ENCODE assay signal across 1 cellular context in genomic region chr19:56120371-56121179, GRCh38.
TF ChIP-seq lines count a peak whose summit lies in the region.

No MANE protein-coding gene starts in this region.

TF ChIP-seq in HepG2, 621 proteins besides CTCF, POLR2A, EP300 and RAD21 (continued from another document and continues in another):
- TF ChIP-seq BCL3 (CRISPR knock-in tag; IDR thresholded peaks at IDR 0.05) (no peak), CEBPZ (IDR thresholded peaks at IDR 0.05; ENCODE audit: low read length) (no peak), NFE2L1 (CRISPR knock-in tag; IDR thresholded peaks at IDR 0.05; ENCODE audit: borderline replicate concordance) (no peak), ZNF557 (CRISPR knock-in tag; IDR thresholded peaks at IDR 0.05) (peak; percentile 29; the same call in 1 of the 2 replicates), RNF219 (CRISPR knock-in tag; IDR thresholded peaks at IDR 0.05) (no peak), ZSCAN31 (CRISPR knock-in tag; IDR thresholded peaks at IDR 0.05; ENCODE audit: low read depth) (peak; percentile 54; the same call in 1 of the 2 replicates), KAT8 (CRISPR knock-in tag; IDR thresholded peaks at IDR 0.05) (peak; percentile 73), LCORL (IDR thresholded peaks at IDR 0.05) (no peak), LCORL (CRISPR knock-in tag; IDR thresholded peaks at IDR 0.05) (peak; percentile 46; the same call in 1 of the 2 replicates), ARID2 (CRISPR knock-in tag; IDR thresholded peaks at IDR 0.05; ENCODE audit: borderline replicate concordance) (no peak), NPAS2 (CRISPR knock-in tag; IDR thresholded peaks at IDR 0.05; ENCODE audit: borderline replicate concordance) (no peak), U2AF1 (optimal IDR thresholded peaks at IDR 0.05; ENCODE audit: low read depth, low read length) (peak; percentile 27), ZNF784 (CRISPR knock-in tag; IDR thresholded peaks at IDR 0.05; ENCODE audit: borderline replicate concordance) (no peak), ZNF432 (CRISPR knock-in tag; IDR thresholded peaks at IDR 0.05; ENCODE audit: borderline replicate concordance) (no peak), ZNF318 (CRISPR knock-in tag; IDR thresholded peaks at IDR 0.05) (0 out of 2 replicates have a peak, but pooled peaks have one; percentile 43), ZFP36 (IDR thresholded peaks at IDR 0.05; ENCODE audit: borderline replicate concordance, low read depth, low read length, partially characterized antibody) (no peak), ZNF691 (CRISPR knock-in tag; IDR thresholded peaks at IDR 0.05; ENCODE audit: borderline replicate concordance, low read depth) (no peak), SMC3 (IDR thresholded peaks at IDR 0.05; ENCODE audit: low read length) (peak; percentile 8; the same call in 1 of the 2 replicates), ZSCAN20 (CRISPR knock-in tag; IDR thresholded peaks at IDR 0.05; ENCODE audit: borderline replicate concordance) (no peak), ELF4 (CRISPR knock-in tag; IDR thresholded peaks at IDR 0.05; ENCODE audit: borderline replicate concordance) (no peak), SRSF1 (optimal IDR thresholded peaks at IDR 0.05; ENCODE audit: low read depth, low read length) (peak; percentile 50), ZNF749 (CRISPR knock-in tag; IDR thresholded peaks at IDR 0.05; ENCODE audit: borderline replicate concordance) (no peak), ZNF850 (CRISPR knock-in tag; conservative IDR thresholded peaks at IDR 0.05) (no peak), HNRNPK (IDR thresholded peaks at IDR 0.05; ENCODE audit: low read depth, low read length, poor library complexity, severe bottlenecking) (no peak), IKZF5 (CRISPR knock-in tag; IDR thresholded peaks at IDR 0.05) (peak; percentile 79; the same call in 1 of the 2 replicates), TCF7L2 (IDR thresholded peaks at IDR 0.05; ENCODE audit: low read depth, low read length) (no peak), ZNF280B (CRISPR knock-in tag; IDR thresholded peaks at IDR 0.05; ENCODE audit: borderline replicate concordance) (0 out of 2 replicates have a peak, but pooled peaks have one; percentile 37), ZNF639 (CRISPR knock-in tag; conservative IDR thresholded peaks at IDR 0.05) (peak; percentile 94), ZNF160 (CRISPR knock-in tag; IDR thresholded peaks at IDR 0.05) (no peak), AGO1 (IDR thresholded peaks at IDR 0.05; ENCODE audit: low read depth, low read length, poor library complexity, severe bottlenecking) (peak; percentile 97), ZNF878 (CRISPR knock-in tag; IDR thresholded peaks at IDR 0.05) (0 out of 2 replicates have a peak, but pooled peaks have one; percentile 30), MIER2 (CRISPR knock-in tag; IDR thresholded peaks at IDR 0.05) (peak; percentile 54; the same call in 1 of the 2 replicates), ZNF550 (CRISPR knock-in tag; IDR thresholded peaks at IDR 0.05; ENCODE audit: borderline replicate concordance) (no peak), ZNF549 (CRISPR knock-in tag; IDR thresholded peaks at IDR 0.05) (no peak), PHB2 (IDR thresholded peaks at IDR 0.05; ENCODE audit: partially characterized antibody) (no peak), ZFP82 (CRISPR knock-in tag; IDR thresholded peaks at IDR 0.05; ENCODE audit: borderline replicate concordance) (no peak)
